ENCODE assay signal across 1 cellular context in genomic region chr14:24189460-24189859, GRCh38.
TF ChIP-seq lines count a peak whose summit lies in the region.

No MANE protein-coding gene starts in this region.

TF ChIP-seq in GM23338, 12 proteins besides CTCF, POLR2A, EP300 and RAD21 (continued from another document):
- TF ChIP-seq ZNF462 (CRISPR knock-in tag; IDR thresholded peaks at IDR 0.05) (no peak), CREB1 (CRISPR knock-in tag; IDR thresholded peaks at IDR 0.05; ENCODE audit: low read depth) (no peak), JUNB (IDR thresholded peaks at IDR 0.05; ENCODE audit: unreplicated experiment) (no peak), EZH2 (IDR thresholded peaks at IDR 0.05; ENCODE audit: low read depth, unreplicated experiment) (no peak), REST (IDR thresholded peaks at IDR 0.05; ENCODE audit: unreplicated experiment) (no peak), EZH2phosphoT487 (IDR thresholded peaks at IDR 0.05; ENCODE audit: unreplicated experiment) (no peak), NANOG (IDR thresholded peaks at IDR 0.05; ENCODE audit: borderline replicate concordance) (no peak)
